1 cellular context compared by ENCODE assay signal in the genomic region with DNA sequence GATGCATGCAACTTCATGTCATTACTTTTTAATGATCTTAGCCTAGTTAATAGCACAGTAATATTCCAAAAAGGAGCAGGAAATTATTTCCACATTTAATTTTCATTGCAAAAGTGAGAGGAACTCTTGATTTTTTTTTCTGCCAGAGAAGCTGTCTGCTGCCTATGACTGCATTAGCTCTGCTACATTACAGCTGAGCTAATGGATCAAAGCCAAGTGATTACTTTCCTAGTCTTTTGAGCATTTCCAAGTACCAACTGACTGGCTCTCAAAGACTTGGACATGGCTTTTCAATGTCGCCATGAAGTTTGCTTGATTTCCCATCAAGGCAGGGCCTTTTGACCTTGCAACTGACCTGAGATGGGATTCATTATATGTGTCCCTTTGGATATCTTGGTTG.
TF ChIP-seq lines count a peak whose summit lies in the region.

No MANE protein-coding gene starts in this region.

TF ChIP-seq in WTC11, 78 proteins besides CTCF, POLR2A, EP300 and RAD21 (continued from another document):
- TF ChIP-seq, protein P1, sequence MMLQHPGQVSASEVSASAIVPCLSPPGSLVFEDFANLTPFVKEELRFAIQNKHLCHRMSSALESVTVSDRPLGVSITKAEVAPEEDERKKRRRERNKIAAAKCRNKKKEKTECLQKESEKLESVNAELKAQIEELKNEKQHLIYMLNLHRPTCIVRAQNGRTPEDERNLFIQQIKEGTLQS (CRISPR knock-in tag; conservative IDR thresholded peaks at IDR 0.05), result no peak
